8 cellular contexts compared by ENCODE assay signal in genomic region chr3:48555949-48556795, GRCh38. TPM values are rescaled to one million over a fixed set of nuclear protein-coding genes. Genes with fewer than 3 reads are reported as not detected.
DNase-seq lines count a peak whose midpoint lies in the region; ATAC-seq, FAIRE-seq and TF ChIP-seq lines count a peak whose summit lies in the region.

No MANE protein-coding gene starts in this region.

- H3K36me3 ChIP-seq in HAP-1 (replicated peaks) (no peaks in the 10 kb centered on the region), body of pancreas (replicated peaks in 1 of 2; ENCODE audit: insufficient read depth in 1 of 2, low read depth in 2 of 2) (no peaks in the 10 kb centered on the region), mesodermal cell (ENCODE audit: control insufficient read depth, insufficient read depth, low read length) (peaks cover 16% of the 10 kb centered on the region), mucosa of descending colon (ENCODE audit: low read depth) (peaks cover 3% of the 10 kb centered on the region)

- H3K27ac ChIP-seq in A549 (peak overlapping the region; percentile 67 to 92), body of pancreas (peak overlapping the region; percentile 53 to 93 (median 76)), mesodermal cell (ENCODE audit: low read depth, low read length, severe bottlenecking) (peak overlapping the region; percentile 5)

- CTCF ChIA-PET in A549 (lab: Yijun Ruan, JAX), result interaction anchor here (0.7 to 1.2 kb wide), 5 partner anchors 9 to 130 kb away, joined by 3 to 4 read pairs (median 3); partner anchors contain the start of gene SLC26A6

- FAIRE-seq in A549 (lab: Jason Lieb, UNC), result no peak

- H3K9me3 ChIP-seq in A549 (no peaks in the 10 kb centered on the region), HAP-1 (no peaks in the 10 kb centered on the region), body of pancreas (no peaks in the 10 kb centered on the region), mesodermal cell (ENCODE audit: control insufficient read depth, low read length) (no peaks in the 10 kb centered on the region), mucosa of descending colon (no peaks in the 10 kb centered on the region)

- H3K4me2 ChIP-seq in A549, result peak overlapping the region; percentile 87

- TF ChIP-seq EP300 in A549 (IDR thresholded peaks at IDR 0.05), result no peak

- intact Hi-C loops in body of pancreas (cut with DNase I) (no loop called here), mucosa of descending colon (cut with DNase I, micrococcal nuclease) (loop anchor here in 1 of 2 donors (10.0 kb wide), 1 partner anchor 281 kb away; no protein-coding TSS in a partner anchor)

- peak overlapping the region; percentile 54 for H3K4me3 ChIP-seq in A549
- peak overlapping the region; percentile 52 for H3K4me3 ChIP-seq in HAP-1
- H3K4me3 ChIP-seq in body of pancreas, result peak overlapping the region; percentile 38 to 95
- H3K4me3 ChIP-seq in mesodermal cell (ENCODE audit: extremely low read depth, insufficient read depth, low read length, poor library complexity, severe bottlenecking), result peak overlapping the region; percentile 70
- no peak overlapping the region for H3K4me3 ChIP-seq in mucosa of descending colon

- TF ChIP-seq RAD21 in A549 (conservative IDR thresholded peaks at IDR 0.05 in 1 of 2, IDR thresholded peaks at IDR 0.05 in 1 of 2), result no peak

- in situ Hi-C loops in HAP-1 (cut with MboI; ENCODE audit: low sequenced_read_pairs), result no loop called here

- ATAC-seq in A549 (peak in 1 of 2 experiments; percentile 0; a peak in 2 of 6 replicates), body of pancreas (no peak), mucosa of descending colon (no peak), HG03469 (IDR thresholded peaks at IDR 0.05; ENCODE audit: unreplicated experiment) (no peak), HG02623 (IDR thresholded peaks at IDR 0.05; ENCODE audit: unreplicated experiment) (no peak)

- 75% methylated on average over 4 of the region's 29 CpGs for WGBS in A549 (ENCODE audit: missing lambda C conversion rate)
- WGBS in body of pancreas, 2 donors, result 10 to 13% methylated on average over 14 to 23 of the region's 29 CpGs
- 13 to 31% methylated on average over 21 to 24 of the region's 29 CpGs for WGBS in mesodermal cell (ENCODE audit: insufficient coverage in 2 of 2), 2 experiments

- POLR2A ChIA-PET in A549 (lab: Yijun Ruan, JAX), result no interaction called here

- no peak for DNase-seq in A549 (ENCODE audit: low read depth in 1 of 2, low spot score in 1 of 2)
- no peak for DNase-seq in HAP-1 (ENCODE audit: low spot score in 2 of 2)
- DNase-seq in body of pancreas, result peak in 1 of 4 donors; percentile 31
- no peak for DNase-seq in mucosa of descending colon
- DNase-seq in DMS153 treated with DMSO at 0.1 percent for 48 hours (lab: John Stamatoyannopoulos, UW; ENCODE audit: unreplicated experiment), result no peak

- TF ChIP-seq CTCF in A549 (IDR thresholded peaks at IDR 0.05), result no peak
- TF ChIP-seq CTCF in body of pancreas (IDR thresholded peaks at IDR 0.05), result no peak
- no peak for TF ChIP-seq CTCF in mucosa of descending colon (IDR thresholded peaks at IDR 0.05)

- TF ChIP-seq POLR2A in A549 (IDR thresholded peaks at IDR 0.05; ENCODE audit: low read length) (peak; percentile 24; the same call in 1 of the 2 replicates), body of pancreas (IDR thresholded peaks at IDR 0.05) (peak in 2 of 3 donors; percentile 58 to 65)

- H3K4me1 ChIP-seq in A549 (peaks cover 36% of the 10 kb centered on the region), HAP-1 (peaks cover 8% of the 10 kb centered on the region), body of pancreas (peaks cover 67% of the 10 kb centered on the region), mesodermal cell (ENCODE audit: control insufficient read depth, insufficient read depth, low read length, poor library complexity, severe bottlenecking) (peaks cover 16% of the 10 kb centered on the region), mucosa of descending colon (ENCODE audit: low read depth) (peaks cover 30% of the 10 kb centered on the region)

- H3K27me3 ChIP-seq in HAP-1 (ENCODE audit: low read depth) (no peaks in the 10 kb centered on the region), body of pancreas (no peaks in the 10 kb centered on the region)

TF ChIP-seq in A549, 52 proteins besides CTCF, POLR2A, EP300 and RAD21:
- TF ChIP-seq NR3C1 (IDR thresholded peaks at IDR 0.05) (no peak), PBX3 (IDR thresholded peaks at IDR 0.05) (peak; percentile 16; the same call in 1 of the 2 replicates), FOSB (CRISPR knock-in tag; IDR thresholded peaks at IDR 0.05) (0 out of 2 replicates have a peak, but pooled peaks have one; percentile 23)

RNA-seq across cellular contexts. Expression of gene PFKFB4, which starts 0.4 kb away (rescaled TPM):
- 8.4 and 15.0 TPM in 2 replicates for polyA plus RNA-seq in A549 (2011; rRNA removed)
- 7.0 and 8.9 TPM in 2 replicates for polyA plus RNA-seq in A549 (2012; cell fraction: cytosol; rRNA removed)
- 57.5 and 76.0 TPM in 2 replicates for polyA plus RNA-seq in A549 (2012; cell fraction: nucleus; rRNA removed)
- 19.6 to 21.1 TPM (median 20.9 TPM) in 3 replicates for polyA plus RNA-seq in A549 (2017; fragmentation: RNase III; extraction: RNeasy Plus Mini Kit Qiagen cat#74134 plus additional on column Dnase treatment)
- 9.4 and 15.1 TPM in 2 replicates for polyA minus RNA-seq in A549 (2011; rRNA and poly(A)+ RNA removed)
- total RNA-seq in body of pancreas, result 10 to 100 TPM in 1 of 2 donors, 1 to 10 TPM in 1; 8.9 to 11.4 TPM
- 11.7 TPM for polyA plus RNA-seq in mesodermal cell (2013, experiment 1 of 2)
- polyA plus RNA-seq in mesodermal cell (2013, experiment 2 of 2), result 12.3 TPM
- 10 to 100 TPM in 2 of 3 donors, 1 to 10 TPM in 1; 4.4 to 14.2 (median 10.8) TPM for total RNA-seq in mucosa of descending colon

RNA-seq across cellular contexts. Expression of gene UCN2, which starts 7.4 kb away (rescaled TPM):
- polyA plus RNA-seq in A549 (2011; rRNA removed) (4.0 and 7.2 TPM in 2 replicates), A549 (2017; fragmentation: RNase III; extraction: RNeasy Plus Mini Kit Qiagen cat#74134 plus additional on column Dnase treatment) (14.1 to 15.9 TPM (median 15.6 TPM) in 3 replicates)
- polyA plus RNA-seq in A549 (2012; cell fraction: cytosol; rRNA removed), result 5.5 and 7.5 TPM in 2 replicates
- 78.7 and 80.5 TPM in 2 replicates for polyA plus RNA-seq in A549 (2012; cell fraction: nucleus; rRNA removed)
- 2.9 and 4.6 TPM in 2 replicates for polyA minus RNA-seq in A549 (2011; rRNA and poly(A)+ RNA removed)
- total RNA-seq in body of pancreas (not detected), mucosa of descending colon (under 1 TPM in 1 of 3 donors, not detected in 2; 0.19 TPM)
- polyA plus RNA-seq in mesodermal cell (2013, experiment 1 of 2), result 2.3 TPM
- 0.81 TPM for polyA plus RNA-seq in mesodermal cell (2013, experiment 2 of 2)

RNA-seq across cellular contexts. Expression of gene COL7A1, which starts 39.0 kb away (rescaled TPM):
- polyA plus RNA-seq in A549 (2011; rRNA removed) (36.5 and 63.0 TPM in 2 replicates), A549 (2017; fragmentation: RNase III; extraction: RNeasy Plus Mini Kit Qiagen cat#74134 plus additional on column Dnase treatment) (213 to 273 TPM (median 240 TPM) in 3 replicates)
- 82.2 and 86.3 TPM in 2 replicates for polyA plus RNA-seq in A549 (2012; cell fraction: cytosol; rRNA removed)
- 979 and 1,138 TPM in 2 replicates for polyA plus RNA-seq in A549 (2012; cell fraction: nucleus; rRNA removed)
- 53.1 and 64.3 TPM in 2 replicates for polyA minus RNA-seq in A549 (2011; rRNA and poly(A)+ RNA removed)
- total RNA-seq in body of pancreas (1 to 10 TPM in 1 of 2 donors, under 1 TPM in 1; 0.52 to 2.3 TPM), mucosa of descending colon (1 to 10 TPM; 2.8 to 6.8 (median 3.9) TPM)
- 34.2 TPM for polyA plus RNA-seq in mesodermal cell (2013, experiment 1 of 2)
- polyA plus RNA-seq in mesodermal cell (2013, experiment 2 of 2), result 22.5 TPM

RNA-seq across cellular contexts. Expression of gene SHISA5, which starts 52.2 kb away (rescaled TPM):
- 94.3 and 104 TPM in 2 replicates for polyA plus RNA-seq in A549 (2011; rRNA removed)
- polyA plus RNA-seq in A549 (2012; cell fraction: cytosol; rRNA removed), result 150 and 186 TPM in 2 replicates
- polyA plus RNA-seq in A549 (2012; cell fraction: nucleus; rRNA removed), result 107 and 157 TPM in 2 replicates
- 86.8 to 90.1 TPM (median 87.5 TPM) in 3 replicates for polyA plus RNA-seq in A549 (2017; fragmentation: RNase III; extraction: RNeasy Plus Mini Kit Qiagen cat#74134 plus additional on column Dnase treatment)
- 97.4 and 118 TPM in 2 replicates for polyA minus RNA-seq in A549 (2011; rRNA and poly(A)+ RNA removed)
- total RNA-seq in body of pancreas, result 10 to 100 TPM; 46.5 to 48.5 TPM
- 233 TPM for polyA plus RNA-seq in mesodermal cell (2013, experiment 1 of 2)
- 178 TPM for polyA plus RNA-seq in mesodermal cell (2013, experiment 2 of 2)
- total RNA-seq in mucosa of descending colon, result 100 to 1,000 TPM; 106 to 120 (median 115) TPM

RNA-seq across cellular contexts. Expression of gene UQCRC1, which starts 53.3 kb away (rescaled TPM):
- polyA plus RNA-seq in A549 (2011; rRNA removed) (279 and 338 TPM in 2 replicates), A549 (2017; fragmentation: RNase III; extraction: RNeasy Plus Mini Kit Qiagen cat#74134 plus additional on column Dnase treatment) (233 to 256 TPM (median 254 TPM) in 3 replicates)
- 390 and 409 TPM in 2 replicates for polyA plus RNA-seq in A549 (2012; cell fraction: cytosol; rRNA removed)
- 488 and 556 TPM in 2 replicates for polyA plus RNA-seq in A549 (2012; cell fraction: nucleus; rRNA removed)
- 677 and 753 TPM in 2 replicates for polyA minus RNA-seq in A549 (2011; rRNA and poly(A)+ RNA removed)
- total RNA-seq in body of pancreas (100 to 1,000 TPM in 1 of 2 donors, 10 to 100 TPM in 1; 92.9 to 161 TPM), mucosa of descending colon (100 to 1,000 TPM; 384 to 562 (median 554) TPM)
- polyA plus RNA-seq in mesodermal cell (2013, experiment 1 of 2), result 265 TPM
- 222 TPM for polyA plus RNA-seq in mesodermal cell (2013, experiment 2 of 2)

Comparison
In these comparisons a context has a peak if more than half of its experiments do, and no peak if none do; other contexts are left out.
1. H3K27ac ChIP-seq: peak in every context shown above with its lines; median percentile 80 in A549; 76 in body of pancreas; 5 in mesodermal cell.